ENCODE assay signal across 8 cellular contexts in genomic region chr12:7918268-7918590, GRCh38. TPM values are rescaled to one million over a fixed set of nuclear protein-coding genes. Genes with fewer than 3 reads are reported as not detected.
DNase-seq lines count a peak whose midpoint lies in the region; ATAC-seq and TF ChIP-seq lines count a peak whose summit lies in the region.
"Not testable (repeated sequence)": the region's sequence is repeated elsewhere in the genome, so short reads cannot be mapped to it uniquely, and the experiment has no call there.
"Had no signal": no experiment of that assay in that cellular context is flagged by ENCODE, and none has a peak within 500 bp of the region (broad histone marks: within the 10 kb centered on the region; RNA-seq: fewer than 3 reads in every experiment).

No MANE protein-coding gene starts in this region.

- CTCF ChIA-PET in Caco-2 (lab: Charles Lee): interaction anchor here (0.6 to 2.0 kb wide), 6 partner anchors 11 to 974 kb away, joined by 3 to 11 read pairs (median 6); no protein-coding TSS in a partner anchor
- CTCF ChIA-PET in activated CD4-positive, alpha-beta T cell treated with anti-CD3 and anti-CD28 coated beads for 36 hours (lab: Charles Lee): interaction anchor here (0.6 to 4.0 kb wide), 4 partner anchors 15 to 1631 kb away, joined by 3 to 14 read pairs (median 4); no protein-coding TSS in a partner anchor
- CTCF ChIA-PET in naive thymus-derived CD4-positive, alpha-beta T cell (lab: Charles Lee): not testable (repeated sequence)

- not testable (repeated sequence) for BruUV-seq in Caco-2 (replicated peaks; lab: Mats Ljungman, UMichigan)

- not testable (repeated sequence) for H3K4me3 ChIP-seq in Caco-2 (ENCODE audit: low read depth, low read length); cardiac muscle cell; naive thymus-derived CD4-positive, alpha-beta T cell (ENCODE audit: low read length)

- not testable (repeated sequence) for H3K9me3 ChIP-seq in Caco-2; cardiac muscle cell (ENCODE audit: low read depth); naive thymus-derived CD4-positive, alpha-beta T cell (ENCODE audit: control insufficient read depth in 2 of 3, low read length in 3 of 3)

- not testable (repeated sequence) for H3K27me3 Mint-ChIP-seq in Caco-2 (ENCODE audit: insufficient read depth, unreplicated experiment); activated CD4-positive, alpha-beta T cell treated with anti-CD3 and anti-CD28 coated beads for 36 hours; activated T-helper 1 cell treated with anti-CD3 and anti-CD28 coated beads, Interleukin-12 subunit alpha, Interleukin-12 subunit beta, Interleukin-2, Interleukin-4 antibody, amounts not matched to agents 30 ng/mL and 10 ng/mL and 1 ng/mL, durations not matched to agents 14 hours and 24 hours and 36 hours (ENCODE audit: insufficient read depth); central memory CD8-positive, alpha-beta T cell; naive thymus-derived CD4-positive, alpha-beta T cell; type B pancreatic cell

- DNase-seq in Caco-2: peak in 1 of 2 experiments; percentile 49
- DNase-seq in activated CD4-positive, alpha-beta T cell treated with anti-CD3 and anti-CD28 coated beads for 36 hours: peak; percentile 37
- DNase-seq in activated T-helper 1 cell treated with anti-CD3 and anti-CD28 coated beads, Interleukin-12 subunit alpha, Interleukin-12 subunit beta, Interleukin-2, Interleukin-4 antibody, amounts not matched to agents 30 ng/mL and 10 ng/mL and 1 ng/mL, durations not matched to agents 14 hours and 24 hours and 36 hours (ENCODE audit: low spot score); central memory CD8-positive, alpha-beta T cell (ENCODE audit: low spot score in 2 of 2); cardiac muscle cell (ENCODE audit: low read depth in 1 of 2, low spot score in 1 of 2); naive thymus-derived CD4-positive, alpha-beta T cell; type B pancreatic cell (ENCODE audit: extremely low spot score, unreplicated experiment): not testable (repeated sequence)

- intact Hi-C loops in Caco-2 (cut with micrococcal nuclease; ENCODE audit: unreplicated experiment): loop anchor here (5.0 kb wide), 1 partner anchor 74 kb away; no protein-coding TSS in a partner anchor
- intact Hi-C loops in activated CD4-positive, alpha-beta T cell treated with anti-CD3 and anti-CD28 coated beads for 36 hours (cut with DNase I, micrococcal nuclease): loop anchor here in 1 of 2 experiments (5.0 kb wide), 1 partner anchor 56 kb away; no protein-coding TSS in a partner anchor
- intact Hi-C loops in activated T-helper 1 cell treated with anti-CD3 and anti-CD28 coated beads, Interleukin-12 subunit alpha, Interleukin-12 subunit beta, Interleukin-2, Interleukin-4 antibody, amounts not matched to agents 30 ng/mL and 10 ng/mL and 1 ng/mL, durations not matched to agents 14 hours and 24 hours and 36 hours (cut with micrococcal nuclease); naive thymus-derived CD4-positive, alpha-beta T cell (cut with micrococcal nuclease): not testable (repeated sequence)

- H3K27ac ChIP-seq in cardiac muscle cell: peak overlapping the region; percentile 57
- H3K27ac ChIP-seq in naive thymus-derived CD4-positive, alpha-beta T cell (ENCODE audit: low read depth, low read length): not testable (repeated sequence)

- H3K27ac Mint-ChIP-seq in Caco-2 (ENCODE audit: unreplicated experiment) (peak overlapping the region; percentile 73), type B pancreatic cell (peak overlapping the region; percentile 62)
- peak overlapping the region; percentile 32 for H3K27ac Mint-ChIP-seq in activated CD4-positive, alpha-beta T cell treated with anti-CD3 and anti-CD28 coated beads for 36 hours
- peak overlapping the region; percentile 29 for H3K27ac Mint-ChIP-seq in activated T-helper 1 cell treated with anti-CD3 and anti-CD28 coated beads, Interleukin-12 subunit alpha, Interleukin-12 subunit beta, Interleukin-2, Interleukin-4 antibody, amounts not matched to agents 30 ng/mL and 10 ng/mL and 1 ng/mL, durations not matched to agents 14 hours and 24 hours and 36 hours
- peak overlapping the region; percentile 25 for H3K27ac Mint-ChIP-seq in central memory CD8-positive, alpha-beta T cell (ENCODE audit: low read depth)
- peak overlapping the region in 3 of 9 donors; percentile 17 to 82 (median 23) for H3K27ac Mint-ChIP-seq in naive thymus-derived CD4-positive, alpha-beta T cell

- ATAC-seq in activated CD4-positive, alpha-beta T cell treated with anti-CD3 and anti-CD28 coated beads for 36 hours; central memory CD8-positive, alpha-beta T cell (replicated peaks; ENCODE audit: extremely low read depth, poor library complexity, severe bottlenecking): not testable (repeated sequence)
- ATAC-seq in naive thymus-derived CD4-positive, alpha-beta T cell: peak; percentile 7

- H3K9me3 Mint-ChIP-seq in Caco-2 (ENCODE audit: unreplicated experiment); activated CD4-positive, alpha-beta T cell treated with anti-CD3 and anti-CD28 coated beads for 36 hours (ENCODE audit: low read depth); activated T-helper 1 cell treated with anti-CD3 and anti-CD28 coated beads, Interleukin-12 subunit alpha, Interleukin-12 subunit beta, Interleukin-2, Interleukin-4 antibody, amounts not matched to agents 30 ng/mL and 10 ng/mL and 1 ng/mL, durations not matched to agents 14 hours and 24 hours and 36 hours; central memory CD8-positive, alpha-beta T cell; naive thymus-derived CD4-positive, alpha-beta T cell; type B pancreatic cell: not testable (repeated sequence)

- H3K36me3 ChIP-seq in Caco-2 (ENCODE audit: control insufficient read depth, insufficient read depth, low read length): not testable (repeated sequence)
- peaks cover 44% of the 10 kb centered on the region for H3K36me3 ChIP-seq in cardiac muscle cell
- H3K36me3 ChIP-seq in naive thymus-derived CD4-positive, alpha-beta T cell (ENCODE audit: control insufficient read depth in 2 of 3, insufficient read depth in 3 of 3, low read length in 3 of 3): peaks cover 29 to 44% (median 31%) of the 10 kb centered on the region in 3 experiments

- peaks cover 100% of the 10 kb centered on the region for H3K36me3 Mint-ChIP-seq in Caco-2 (ENCODE audit: insufficient read depth, unreplicated experiment)
- peaks cover 52% of the 10 kb centered on the region for H3K36me3 Mint-ChIP-seq in activated CD4-positive, alpha-beta T cell treated with anti-CD3 and anti-CD28 coated beads for 36 hours (ENCODE audit: low read depth)
- H3K36me3 Mint-ChIP-seq in activated T-helper 1 cell treated with anti-CD3 and anti-CD28 coated beads, Interleukin-12 subunit alpha, Interleukin-12 subunit beta, Interleukin-2, Interleukin-4 antibody, amounts not matched to agents 30 ng/mL and 10 ng/mL and 1 ng/mL, durations not matched to agents 14 hours and 24 hours and 36 hours (ENCODE audit: low read depth): peaks cover 34% of the 10 kb centered on the region
- peaks cover 52% of the 10 kb centered on the region for H3K36me3 Mint-ChIP-seq in central memory CD8-positive, alpha-beta T cell (ENCODE audit: insufficient read depth)
- peaks cover 4 to 56% (median 38%) of the 10 kb centered on the region in 5 donors for H3K36me3 Mint-ChIP-seq in naive thymus-derived CD4-positive, alpha-beta T cell
- H3K36me3 Mint-ChIP-seq in type B pancreatic cell: peaks cover 44% of the 10 kb centered on the region

- peaks cover 28% of the 10 kb centered on the region for H3K4me1 ChIP-seq in Caco-2
- H3K4me1 ChIP-seq in cardiac muscle cell (ENCODE audit: low read depth); naive thymus-derived CD4-positive, alpha-beta T cell (ENCODE audit: control insufficient read depth in 2 of 2, insufficient read depth in 2 of 2, low read length in 2 of 2): not testable (repeated sequence)

- peak overlapping the region; percentile 43 for H3K4me3 Mint-ChIP-seq in Caco-2 (ENCODE audit: unreplicated experiment)
- H3K4me3 Mint-ChIP-seq in activated CD4-positive, alpha-beta T cell treated with anti-CD3 and anti-CD28 coated beads for 36 hours; activated T-helper 1 cell treated with anti-CD3 and anti-CD28 coated beads, Interleukin-12 subunit alpha, Interleukin-12 subunit beta, Interleukin-2, Interleukin-4 antibody, amounts not matched to agents 30 ng/mL and 10 ng/mL and 1 ng/mL, durations not matched to agents 14 hours and 24 hours and 36 hours; central memory CD8-positive, alpha-beta T cell; naive thymus-derived CD4-positive, alpha-beta T cell; type B pancreatic cell: not testable (repeated sequence)

- H3K4me1 Mint-ChIP-seq in Caco-2 (ENCODE audit: low read depth, unreplicated experiment): peaks cover 80% of the 10 kb centered on the region
- peaks cover 34% of the 10 kb centered on the region for H3K4me1 Mint-ChIP-seq in activated CD4-positive, alpha-beta T cell treated with anti-CD3 and anti-CD28 coated beads for 36 hours
- H3K4me1 Mint-ChIP-seq in activated T-helper 1 cell treated with anti-CD3 and anti-CD28 coated beads, Interleukin-12 subunit alpha, Interleukin-12 subunit beta, Interleukin-2, Interleukin-4 antibody, amounts not matched to agents 30 ng/mL and 10 ng/mL and 1 ng/mL, durations not matched to agents 14 hours and 24 hours and 36 hours (ENCODE audit: low read depth): peaks cover 24% of the 10 kb centered on the region
- H3K4me1 Mint-ChIP-seq in central memory CD8-positive, alpha-beta T cell: peaks cover 33% of the 10 kb centered on the region
- H3K4me1 Mint-ChIP-seq in naive thymus-derived CD4-positive, alpha-beta T cell: peaks cover 26 to 61% (median 34%) of the 10 kb centered on the region in 7 donors
- H3K4me1 Mint-ChIP-seq in type B pancreatic cell (ENCODE audit: unreplicated experiment): not testable (repeated sequence)

- not testable (repeated sequence) for H3K27me3 ChIP-seq in Caco-2 (replicated peaks; ENCODE audit: control insufficient read depth, insufficient read depth, low read length); cardiac muscle cell; naive thymus-derived CD4-positive, alpha-beta T cell (ENCODE audit: control insufficient read depth in 2 of 2, insufficient read depth in 2 of 2, low read length in 2 of 2)

- POLR2A ChIA-PET in Caco-2 (lab: Charles Lee): interaction anchor here (0.6 to 1.7 kb wide), 8 partner anchors 11 to 143 kb away, joined by 3 to 23 read pairs (median 6); partner anchors contain the start of gene SLC2A3
- POLR2A ChIA-PET in activated CD4-positive, alpha-beta T cell treated with anti-CD3 and anti-CD28 coated beads for 36 hours (lab: Charles Lee): interaction anchor here (1.1 kb wide), 1 partner anchor 11 kb away, joined by 3 read pairs; no protein-coding TSS in a partner anchor
- POLR2A ChIA-PET in naive thymus-derived CD4-positive, alpha-beta T cell (lab: Charles Lee): interaction anchor here (0.6 kb wide), 2 partner anchors 9 to 1274 kb away, joined by 3 read pairs; no protein-coding TSS in a partner anchor

- not testable (repeated sequence) for TF ChIP-seq CTCF in Caco-2 (IDR thresholded peaks at IDR 0.05; ENCODE audit: insufficient read depth in 1 of 2, low read depth in 1 of 2, low read length in 1 of 2, severe bottlenecking in 1 of 2, unreplicated experiment in 1 of 2); cardiac muscle cell (IDR thresholded peaks at IDR 0.05; ENCODE audit: low read depth, low read length); type B pancreatic cell (conservative IDR thresholded peaks at IDR 0.05)

RNA-seq across cellular contexts. Expression of gene SLC2A3, which starts 17.8 kb away (rescaled TPM):
- total RNA-seq in Caco-2 (2022) (2,966 and 3,303 TPM in 2 replicates), cardiac muscle cell (251 and 267 TPM in 2 replicates), type B pancreatic cell (ENCODE audit: low replicate concordance) (214 and 2,005 TPM in 2 replicates)
- total RNA-seq in activated CD4-positive, alpha-beta T cell treated with anti-CD3 and anti-CD28 coated beads for 36 hours: 100 to 1,000 TPM; 396 to 511 TPM
- 226 and 234 TPM in 2 replicates for total RNA-seq in activated T-helper 1 cell treated with anti-CD3 and anti-CD28 coated beads, Interleukin-12 subunit alpha, Interleukin-12 subunit beta, Interleukin-2, Interleukin-4 antibody, amounts not matched to agents 30 ng/mL and 10 ng/mL and 1 ng/mL, durations not matched to agents 14 hours and 24 hours and 36 hours
- polyA plus RNA-seq in cardiac muscle cell: 349 and 363 TPM in 2 replicates
- 100 to 1,000 TPM; 110 to 830 (median 488) TPM for total RNA-seq in naive thymus-derived CD4-positive, alpha-beta T cell
- polyA plus RNA-seq in naive thymus-derived CD4-positive, alpha-beta T cell: 100 to 1,000 TPM in 1 of 2 donors, 10 to 100 TPM in 1; 61.9 to 126 TPM

RNA-seq across cellular contexts. Expression of gene SLC2A14, which starts 45.5 kb away (rescaled TPM):
- 129 and 141 TPM in 2 replicates for total RNA-seq in Caco-2 (2022)
- under 1 TPM; 0.19 to 0.25 TPM for total RNA-seq in activated CD4-positive, alpha-beta T cell treated with anti-CD3 and anti-CD28 coated beads for 36 hours
- 0.10 TPM in 1 of 2 replicates, not detected in the other for total RNA-seq in activated T-helper 1 cell treated with anti-CD3 and anti-CD28 coated beads, Interleukin-12 subunit alpha, Interleukin-12 subunit beta, Interleukin-2, Interleukin-4 antibody, amounts not matched to agents 30 ng/mL and 10 ng/mL and 1 ng/mL, durations not matched to agents 14 hours and 24 hours and 36 hours
- 0.07 TPM in 1 of 2 replicates, not detected in the other for total RNA-seq in cardiac muscle cell
- polyA plus RNA-seq in cardiac muscle cell: 0.26 and 0.47 TPM in 2 replicates
- total RNA-seq in naive thymus-derived CD4-positive, alpha-beta T cell: 1 to 10 TPM in 3 of 5 experiments, under 1 TPM in 2; 0.15 to 4.3 (median 1.9) TPM
- polyA plus RNA-seq in naive thymus-derived CD4-positive, alpha-beta T cell: under 1 TPM in 1 of 2 donors, not detected in 1; 0.54 TPM
- total RNA-seq in type B pancreatic cell (ENCODE audit: low replicate concordance): 7.0 and 50.0 TPM in 2 replicates
- total RNA-seq: G401 had no signal
